Comparison of ENCODE assay signal across 8 cellular contexts in genomic region chr17:50347087-50347893, GRCh38. TPM values are rescaled to one million over a fixed set of nuclear protein-coding genes. Genes with fewer than 3 reads are reported as not detected.
A peak's percentile ranks its signal among the peaks of the same experiment; 100 is the strongest.
DNase-seq lines count a peak whose midpoint lies in the region; ATAC-seq and TF ChIP-seq lines count a peak whose summit lies in the region.

No MANE protein-coding gene starts in this region.

- no peak overlapping the region for H2AFZ ChIP-seq in neural cell (ENCODE audit: low read depth, low read length)

- H4K20me1 ChIP-seq in BLaER1 treated with 17β-estradiol and CSF1 and Interleukin-3, amounts not matched to agents 10 nM and 100 nM: peaks cover 25 to 51% (median 45%) of the 10 kb centered on the region in 11 experiments; a peak in 20 of 22 replicates
- H4K20me1 ChIP-seq in neural cell (ENCODE audit: insufficient read depth): no peaks in the 10 kb centered on the region

- peaks cover 0 to 16% (median 7%) of the 10 kb centered on the region in 11 experiments; a peak in 15 of 22 replicates for H3K36me3 ChIP-seq in BLaER1 treated with 17β-estradiol and CSF1 and Interleukin-3, amounts not matched to agents 10 nM and 100 nM
- peaks cover 15% of the 10 kb centered on the region for H3K36me3 ChIP-seq in NT2/D1 (ENCODE audit: insufficient read depth, insufficient read length, low read length)
- H3K36me3 ChIP-seq in neural cell (ENCODE audit: insufficient read depth, low read length): no peaks in the 10 kb centered on the region

- peaks cover 33 to 48% (median 42%) of the 10 kb centered on the region in 10 experiments for H3K4me1 ChIP-seq in BLaER1 treated with 17β-estradiol and CSF1 and Interleukin-3, amounts not matched to agents 10 nM and 100 nM
- H3K4me1 ChIP-seq in NT2/D1 (ENCODE audit: insufficient read depth, insufficient read length): peaks cover 7% of the 10 kb centered on the region

- no peak for TF ChIP-seq CTCF in endothelial cell (IDR thresholded peaks at IDR 0.05; ENCODE audit: unreplicated experiment)
- no peak for TF ChIP-seq CTCF in neural cell (IDR thresholded peaks at IDR 0.05; ENCODE audit: poor library complexity, severe bottlenecking)

- H3K79me2 ChIP-seq in neural cell (replicated peaks; ENCODE audit: insufficient read depth, low read length): no peaks in the 10 kb centered on the region

- peak overlapping the region; percentile 68 to 92 (median 88); a peak in 21 of 22 replicates for H3K27ac ChIP-seq in BLaER1 treated with 17β-estradiol and CSF1 and Interleukin-3, amounts not matched to agents 10 nM and 100 nM
- H3K27ac ChIP-seq in neural cell (ENCODE audit: low read length): no peak overlapping the region

- no peaks in the 10 kb centered on the region for H3K9me3 Mint-ChIP-seq in endothelial cell (ENCODE audit: unreplicated experiment)

- H3K4me2 ChIP-seq in BLaER1 treated with 17β-estradiol and CSF1 and Interleukin-3, amounts not matched to agents 10 nM and 100 nM: peak overlapping the region; percentile 91 to 100 (median 98)
- H3K4me2 ChIP-seq in neural cell (ENCODE audit: low read length): peak overlapping the region; percentile 70

- peaks cover 29% of the 10 kb centered on the region for H3K4me1 Mint-ChIP-seq in endothelial cell (ENCODE audit: unreplicated experiment)

- H3K27me3 ChIP-seq in BLaER1 treated with 17β-estradiol and CSF1 and Interleukin-3, amounts not matched to agents 10 nM and 100 nM: no peaks in the 10 kb centered on the region
- H3K27me3 ChIP-seq in NT2/D1 (ENCODE audit: insufficient read depth, insufficient read length): peaks cover 19% of the 10 kb centered on the region
- H3K27me3 ChIP-seq in neural cell (ENCODE audit: insufficient read depth, low read depth, low read length): no peaks in the 10 kb centered on the region

- H3K4me3 Mint-ChIP-seq in endothelial cell (ENCODE audit: unreplicated experiment): peak overlapping the region; percentile 94

- peak overlapping the region; percentile 87 to 96 (median 92) for H3K9ac ChIP-seq in BLaER1 treated with 17β-estradiol and CSF1 and Interleukin-3, amounts not matched to agents 10 nM and 100 nM
- H3K9ac ChIP-seq in NT2/D1 (ENCODE audit: insufficient read length, low read depth) (peak overlapping the region; percentile 91), neural cell (ENCODE audit: low read length) (peak overlapping the region; percentile 71)

- H3K27ac Mint-ChIP-seq in endothelial cell (ENCODE audit: unreplicated experiment): peak overlapping the region; percentile 83

- H3K36me3 Mint-ChIP-seq in endothelial cell (ENCODE audit: low read depth, unreplicated experiment): peaks cover 13% of the 10 kb centered on the region

- peaks cover 16% of the 10 kb centered on the region for H3K27me3 Mint-ChIP-seq in endothelial cell (ENCODE audit: unreplicated experiment)

- H3F3A ChIP-seq in neural cell (ENCODE audit: insufficient read depth, low read length, poor library complexity, severe bottlenecking): no peaks in the 10 kb centered on the region

- H3K9me3 ChIP-seq in BLaER1 treated with 17β-estradiol and CSF1 and Interleukin-3, amounts not matched to agents 10 nM and 100 nM (replicated peaks in 1 of 11): peaks cover 0 to 1% (median 0%) of the 10 kb centered on the region in 11 experiments; a peak in 8 of 22 replicates
- no peaks in the 10 kb centered on the region for H3K9me3 ChIP-seq in NT2/D1 (ENCODE audit: insufficient read depth, low read length)
- no peaks in the 10 kb centered on the region for H3K9me3 ChIP-seq in neural cell (ENCODE audit: low read length)

- no peak for DNase-seq in NT2/D1 (ENCODE audit: low read depth, low spot score)
- DNase-seq in endothelial cell (ENCODE audit: low spot score): no peak
- DNase-seq in NCI-H1930 (lab: John Stamatoyannopoulos, UW): no peak
- DNase-seq in pons (ENCODE audit: low spot score): no peak

- TF ChIP-seq RAD21 in neural cell (conservative IDR thresholded peaks at IDR 0.05): no peak

- H3K9me2 ChIP-seq in neural cell (ENCODE audit: insufficient read depth, low read length): no peaks in the 10 kb centered on the region

- peak overlapping the region; percentile 82 to 98 (median 92) for H3K4me3 ChIP-seq in BLaER1 treated with 17β-estradiol and CSF1 and Interleukin-3, amounts not matched to agents 10 nM and 100 nM
- H3K4me3 ChIP-seq in NT2/D1 (ENCODE audit: insufficient read length, low read depth) (peak overlapping the region; percentile 73), neural cell (ENCODE audit: low read length) (peak overlapping the region; percentile 89)

- TF ChIP-seq EP300 in neural cell (conservative IDR thresholded peaks at IDR 0.05; ENCODE audit: poor library complexity, severe bottlenecking): no peak

- ATAC-seq in HG02588 (IDR thresholded peaks at IDR 0.05; ENCODE audit: unreplicated experiment) (no peak), GM21529 (IDR thresholded peaks at IDR 0.05; ENCODE audit: unreplicated experiment) (no peak)

TF ChIP-seq in neural cell, 6 proteins besides CTCF, POLR2A, EP300 and RAD21:
- no peak for TF ChIP-seq EZH2 (IDR thresholded peaks at IDR 0.05; ENCODE audit: borderline replicate concordance, insufficient read depth, low read length, poor library complexity, severe bottlenecking)
- no peak for TF ChIP-seq MXI1 (conservative IDR thresholded peaks at IDR 0.05; ENCODE audit: poor library complexity, severe bottlenecking)
- no peak for TF ChIP-seq SMC3 (conservative IDR thresholded peaks at IDR 0.05; ENCODE audit: poor library complexity)
- no peak for TF ChIP-seq TAF1 (IDR thresholded peaks at IDR 0.05; ENCODE audit: low read depth)
- no peak for TF ChIP-seq POLR2AphosphoS5 (IDR thresholded peaks at IDR 0.05)
- TF ChIP-seq REST (IDR thresholded peaks at IDR 0.05; ENCODE audit: borderline replicate concordance): no peak

RNA-seq across cellular contexts. Expression of gene XYLT2, which starts 1.4 kb away (rescaled TPM):
- 23.1 TPM for total RNA-seq in endothelial cell (ENCODE audit: unreplicated experiment)
- polyA plus RNA-seq in neural cell: 6.9 and 9.5 TPM in 2 replicates
- 13.6 and 15.2 TPM in 2 replicates for polyA minus RNA-seq in neural cell

RNA-seq across cellular contexts. Expression of gene MRPL27, which starts 25.7 kb away (rescaled TPM):
- 38.9 TPM for total RNA-seq in endothelial cell (ENCODE audit: unreplicated experiment)
- 118 and 138 TPM in 2 replicates for polyA plus RNA-seq in neural cell
- polyA minus RNA-seq in neural cell: 50.2 and 52.4 TPM in 2 replicates

RNA-seq across cellular contexts. Expression of gene EME1, which starts 25.7 kb away (rescaled TPM):
- 6.1 TPM for total RNA-seq in endothelial cell (ENCODE audit: unreplicated experiment)
- polyA plus RNA-seq in neural cell: 1.1 and 5.4 TPM in 2 replicates
- polyA minus RNA-seq in neural cell: 1.5 and 2.2 TPM in 2 replicates

RNA-seq across cellular contexts. Expression of gene LRRC59, which starts 50.0 kb away (rescaled TPM):
- total RNA-seq in endothelial cell (ENCODE audit: unreplicated experiment): 64.2 TPM
- polyA plus RNA-seq in neural cell: 67.2 and 71.4 TPM in 2 replicates
- polyA minus RNA-seq in neural cell: 79.8 and 84.5 TPM in 2 replicates
